3 cellular contexts compared by ENCODE assay signal in the genomic region with DNA sequence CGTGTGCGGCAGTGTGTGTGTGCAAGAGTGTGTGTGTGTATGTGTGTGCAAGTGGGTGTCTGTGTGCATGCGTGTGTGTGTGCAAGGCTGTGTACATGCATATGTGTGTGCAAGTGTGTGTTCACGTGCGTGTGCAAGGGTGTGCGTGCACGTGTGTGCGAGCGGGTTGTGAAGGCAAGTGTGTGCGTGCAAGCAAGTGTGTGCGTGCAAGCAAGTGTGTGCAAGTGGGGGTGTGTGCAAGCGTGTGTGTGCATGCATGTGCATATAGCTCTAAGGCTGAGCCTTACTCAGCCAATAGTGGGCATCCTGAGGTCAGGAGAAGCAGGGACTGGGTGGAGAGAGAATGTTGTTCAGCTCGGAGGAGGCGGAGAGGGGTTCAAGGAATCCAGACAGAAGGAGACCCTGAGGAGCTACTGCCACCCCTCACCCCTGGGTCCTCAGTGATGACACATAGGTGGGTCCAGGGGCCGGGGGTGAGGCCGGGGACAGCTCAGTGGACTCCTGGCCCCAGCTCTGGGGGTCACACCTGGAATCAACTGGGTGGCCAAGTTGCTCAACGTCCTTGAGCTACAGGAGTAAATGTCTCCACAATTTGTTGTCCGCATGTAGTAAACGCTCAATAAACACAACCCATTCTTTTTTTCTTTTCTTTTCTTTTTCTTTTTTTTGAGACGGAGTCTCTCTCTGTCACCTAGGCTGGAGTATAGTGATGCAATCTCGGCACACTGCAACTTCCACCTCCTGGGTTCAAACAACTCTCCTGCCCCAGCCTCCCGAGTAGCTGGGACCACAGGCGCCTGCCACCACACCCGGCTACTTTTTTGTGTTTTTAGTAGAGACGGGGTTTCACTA.
A peak's percentile ranks its signal among the peaks of the same experiment; 100 is the strongest.
TF ChIP-seq lines count a peak whose summit lies in the region.

No MANE protein-coding gene starts in this region.

TF ChIP-seq in HEK293, 187 proteins besides CTCF, POLR2A, EP300 and RAD21:
- TF ChIP-seq ZNF169 (tag by site-specific recombination; IDR thresholded peaks at IDR 0.05) (no peak), ZNF664 (tag by site-specific recombination; IDR thresholded peaks at IDR 0.05) (peak; percentile 50; the same call in 1 of the 2 replicates)
- TF ChIP-seq, protein P1, sequence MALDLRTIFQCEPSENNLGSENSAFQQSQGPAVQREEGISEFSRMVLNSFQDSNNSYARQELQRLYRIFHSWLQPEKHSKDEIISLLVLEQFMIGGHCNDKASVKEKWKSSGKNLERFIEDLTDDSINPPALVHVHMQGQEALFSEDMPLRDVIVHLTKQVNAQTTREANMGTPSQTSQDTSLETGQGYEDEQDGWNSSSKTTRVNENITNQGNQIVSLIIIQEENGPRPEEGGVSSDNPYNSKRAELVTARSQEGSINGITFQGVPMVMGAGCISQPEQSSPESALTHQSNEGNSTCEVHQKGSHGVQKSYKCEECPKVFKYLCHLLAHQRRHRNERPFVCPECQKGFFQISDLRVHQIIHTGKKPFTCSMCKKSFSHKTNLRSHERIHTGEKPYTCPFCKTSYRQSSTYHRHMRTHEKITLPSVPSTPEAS (tag by site-specific recombination; IDR thresholded peaks at IDR 0.05) = peak; percentile 96

TF ChIP-seq in K562, 482 proteins besides CTCF, POLR2A, EP300 and RAD21 (continues in another document):
- TF ChIP-seq SAP30 (IDR thresholded peaks at IDR 0.05; ENCODE audit: borderline replicate concordance, insufficient read depth, low read depth, low read length, poor library complexity, severe bottlenecking) (no peak), FOXA3 (CRISPR knock-in tag; conservative IDR thresholded peaks at IDR 0.05 in 1 of 2, IDR thresholded peaks at IDR 0.05 in 1 of 2) (no peak), DMBX1 (CRISPR knock-in tag; IDR thresholded peaks at IDR 0.05; ENCODE audit: borderline replicate concordance) (no peak), MCM5 (IDR thresholded peaks at IDR 0.05; ENCODE audit: low read depth) (no peak), KDM1A (IDR thresholded peaks at IDR 0.05) (peak in 1 of 2 experiments; percentile 99; a peak in 2 of 4 replicates), POLR2AphosphoS2 (IDR thresholded peaks at IDR 0.05; ENCODE audit: low read length) (no peak), SMARCA5 (IDR thresholded peaks at IDR 0.05) (peak; percentile 36; the same call in 1 of the 2 replicates), CEBPB (tag; IDR thresholded peaks at IDR 0.05) (peak; percentile 49), ELF1 (tag; IDR thresholded peaks at IDR 0.05) (no peak), MED1 (CRISPR knock-in tag; IDR thresholded peaks at IDR 0.05; ENCODE audit: borderline replicate concordance) (no peak), NR2C2 (CRISPR knock-in tag; IDR thresholded peaks at IDR 0.05) (peak; percentile 67; the same call in 1 of the 2 replicates), NR2C2 (tag; IDR thresholded peaks at IDR 0.05) (no peak), ZNF23 (CRISPR knock-in tag; IDR thresholded peaks at IDR 0.05) (no peak), CCAR2 (IDR thresholded peaks at IDR 0.05; ENCODE audit: low read depth, low read length) (no peak), ETV6 (IDR thresholded peaks at IDR 0.05; ENCODE audit: borderline replicate concordance in 1 of 2, low read depth in 2 of 2, low read length in 1 of 2) (no peak), ETV6 (CRISPR knock-in tag; IDR thresholded peaks at IDR 0.05; ENCODE audit: borderline replicate concordance) (no peak)
- TF ChIP-seq, protein P2, sequence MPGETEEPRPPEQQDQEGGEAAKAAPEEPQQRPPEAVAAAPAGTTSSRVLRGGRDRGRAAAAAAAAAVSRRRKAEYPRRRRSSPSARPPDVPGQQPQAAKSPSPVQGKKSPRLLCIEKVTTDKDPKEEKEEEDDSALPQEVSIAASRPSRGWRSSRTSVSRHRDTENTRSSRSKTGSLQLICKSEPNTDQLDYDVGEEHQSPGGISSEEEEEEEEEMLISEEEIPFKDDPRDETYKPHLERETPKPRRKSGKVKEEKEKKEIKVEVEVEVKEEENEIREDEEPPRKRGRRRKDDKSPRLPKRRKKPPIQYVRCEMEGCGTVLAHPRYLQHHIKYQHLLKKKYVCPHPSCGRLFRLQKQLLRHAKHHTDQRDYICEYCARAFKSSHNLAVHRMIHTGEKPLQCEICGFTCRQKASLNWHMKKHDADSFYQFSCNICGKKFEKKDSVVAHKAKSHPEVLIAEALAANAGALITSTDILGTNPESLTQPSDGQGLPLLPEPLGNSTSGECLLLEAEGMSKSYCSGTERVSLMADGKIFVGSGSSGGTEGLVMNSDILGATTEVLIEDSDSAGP (CRISPR knock-in tag; IDR thresholded peaks at IDR 0.05) = peak; percentile 69; the same call in 1 of the 2 replicates
- TF ChIP-seq, protein P3, sequence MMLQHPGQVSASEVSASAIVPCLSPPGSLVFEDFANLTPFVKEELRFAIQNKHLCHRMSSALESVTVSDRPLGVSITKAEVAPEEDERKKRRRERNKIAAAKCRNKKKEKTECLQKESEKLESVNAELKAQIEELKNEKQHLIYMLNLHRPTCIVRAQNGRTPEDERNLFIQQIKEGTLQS (IDR thresholded peaks at IDR 0.05) = peak; percentile 79
- TF ChIP-seq, protein P3 (CRISPR knock-in tag; conservative IDR thresholded peaks at IDR 0.05) = no peak
- TF ChIP-seq, protein P4, sequence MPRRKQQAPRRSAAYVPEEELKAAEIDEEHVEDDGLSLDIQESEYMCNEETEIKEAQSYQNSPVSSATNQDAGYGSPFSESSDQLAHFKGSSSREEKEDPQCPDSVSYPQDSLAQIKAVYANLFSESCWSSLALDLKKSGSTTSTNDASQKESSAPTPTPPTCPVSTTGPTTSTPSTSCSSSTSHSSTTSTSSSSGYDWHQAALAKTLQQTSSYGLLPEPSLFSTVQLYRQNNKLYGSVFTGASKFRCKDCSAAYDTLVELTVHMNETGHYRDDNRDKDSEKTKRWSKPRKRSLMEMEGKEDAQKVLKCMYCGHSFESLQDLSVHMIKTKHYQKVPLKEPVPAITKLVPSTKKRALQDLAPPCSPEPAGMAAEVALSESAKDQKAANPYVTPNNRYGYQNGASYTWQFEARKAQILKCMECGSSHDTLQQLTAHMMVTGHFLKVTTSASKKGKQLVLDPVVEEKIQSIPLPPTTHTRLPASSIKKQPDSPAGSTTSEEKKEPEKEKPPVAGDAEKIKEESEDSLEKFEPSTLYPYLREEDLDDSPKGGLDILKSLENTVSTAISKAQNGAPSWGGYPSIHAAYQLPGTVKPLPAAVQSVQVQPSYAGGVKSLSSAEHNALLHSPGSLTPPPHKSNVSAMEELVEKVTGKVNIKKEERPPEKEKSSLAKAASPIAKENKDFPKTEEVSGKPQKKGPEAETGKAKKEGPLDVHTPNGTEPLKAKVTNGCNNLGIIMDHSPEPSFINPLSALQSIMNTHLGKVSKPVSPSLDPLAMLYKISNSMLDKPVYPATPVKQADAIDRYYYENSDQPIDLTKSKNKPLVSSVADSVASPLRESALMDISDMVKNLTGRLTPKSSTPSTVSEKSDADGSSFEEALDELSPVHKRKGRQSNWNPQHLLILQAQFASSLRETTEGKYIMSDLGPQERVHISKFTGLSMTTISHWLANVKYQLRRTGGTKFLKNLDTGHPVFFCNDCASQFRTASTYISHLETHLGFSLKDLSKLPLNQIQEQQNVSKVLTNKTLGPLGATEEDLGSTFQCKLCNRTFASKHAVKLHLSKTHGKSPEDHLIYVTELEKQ (CRISPR knock-in tag; IDR thresholded peaks at IDR 0.05) = no peak
- TF ChIP-seq, protein P5, sequence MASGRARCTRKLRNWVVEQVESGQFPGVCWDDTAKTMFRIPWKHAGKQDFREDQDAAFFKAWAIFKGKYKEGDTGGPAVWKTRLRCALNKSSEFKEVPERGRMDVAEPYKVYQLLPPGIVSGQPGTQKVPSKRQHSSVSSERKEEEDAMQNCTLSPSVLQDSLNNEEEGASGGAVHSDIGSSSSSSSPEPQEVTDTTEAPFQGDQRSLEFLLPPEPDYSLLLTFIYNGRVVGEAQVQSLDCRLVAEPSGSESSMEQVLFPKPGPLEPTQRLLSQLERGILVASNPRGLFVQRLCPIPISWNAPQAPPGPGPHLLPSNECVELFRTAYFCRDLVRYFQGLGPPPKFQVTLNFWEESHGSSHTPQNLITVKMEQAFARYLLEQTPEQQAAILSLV (tag; IDR thresholded peaks at IDR 0.05) = no peak

TF ChIP-seq in neural cell, 6 proteins besides CTCF, POLR2A, EP300 and RAD21:
- no peak for TF ChIP-seq TAF1 (IDR thresholded peaks at IDR 0.05; ENCODE audit: low read depth)
- TF ChIP-seq EZH2 (IDR thresholded peaks at IDR 0.05; ENCODE audit: borderline replicate concordance, insufficient read depth, low read length, poor library complexity, severe bottlenecking) = no peak
- TF ChIP-seq SMC3 (conservative IDR thresholded peaks at IDR 0.05; ENCODE audit: poor library complexity) = no peak
- TF ChIP-seq POLR2AphosphoS5 (IDR thresholded peaks at IDR 0.05) = no peak
- TF ChIP-seq MXI1 (conservative IDR thresholded peaks at IDR 0.05; ENCODE audit: poor library complexity, severe bottlenecking) = no peak
- TF ChIP-seq, protein P6, sequence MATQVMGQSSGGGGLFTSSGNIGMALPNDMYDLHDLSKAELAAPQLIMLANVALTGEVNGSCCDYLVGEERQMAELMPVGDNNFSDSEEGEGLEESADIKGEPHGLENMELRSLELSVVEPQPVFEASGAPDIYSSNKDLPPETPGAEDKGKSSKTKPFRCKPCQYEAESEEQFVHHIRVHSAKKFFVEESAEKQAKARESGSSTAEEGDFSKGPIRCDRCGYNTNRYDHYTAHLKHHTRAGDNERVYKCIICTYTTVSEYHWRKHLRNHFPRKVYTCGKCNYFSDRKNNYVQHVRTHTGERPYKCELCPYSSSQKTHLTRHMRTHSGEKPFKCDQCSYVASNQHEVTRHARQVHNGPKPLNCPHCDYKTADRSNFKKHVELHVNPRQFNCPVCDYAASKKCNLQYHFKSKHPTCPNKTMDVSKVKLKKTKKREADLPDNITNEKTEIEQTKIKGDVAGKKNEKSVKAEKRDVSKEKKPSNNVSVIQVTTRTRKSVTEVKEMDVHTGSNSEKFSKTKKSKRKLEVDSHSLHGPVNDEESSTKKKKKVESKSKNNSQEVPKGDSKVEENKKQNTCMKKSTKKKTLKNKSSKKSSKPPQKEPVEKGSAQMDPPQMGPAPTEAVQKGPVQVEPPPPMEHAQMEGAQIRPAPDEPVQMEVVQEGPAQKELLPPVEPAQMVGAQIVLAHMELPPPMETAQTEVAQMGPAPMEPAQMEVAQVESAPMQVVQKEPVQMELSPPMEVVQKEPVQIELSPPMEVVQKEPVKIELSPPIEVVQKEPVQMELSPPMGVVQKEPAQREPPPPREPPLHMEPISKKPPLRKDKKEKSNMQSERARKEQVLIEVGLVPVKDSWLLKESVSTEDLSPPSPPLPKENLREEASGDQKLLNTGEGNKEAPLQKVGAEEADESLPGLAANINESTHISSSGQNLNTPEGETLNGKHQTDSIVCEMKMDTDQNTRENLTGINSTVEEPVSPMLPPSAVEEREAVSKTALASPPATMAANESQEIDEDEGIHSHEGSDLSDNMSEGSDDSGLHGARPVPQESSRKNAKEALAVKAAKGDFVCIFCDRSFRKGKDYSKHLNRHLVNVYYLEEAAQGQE (IDR thresholded peaks at IDR 0.05; ENCODE audit: borderline replicate concordance) = no peak
